8 cellular contexts compared by ENCODE assay signal in genomic region chr12:89352242-89352491, GRCh38.
DNase-seq lines count a peak whose midpoint lies in the region; ATAC-seq and TF ChIP-seq lines count a peak whose summit lies in the region.

No MANE protein-coding gene starts in this region.

- H3K27me3 ChIP-seq in iPS DF 6.9 (ENCODE audit: control insufficient read depth, insufficient read depth, low read length), result peaks cover 20% of the 10 kb centered on the region; the same call in 1 of the 2 replicates

- no peak overlapping the region for H3K27ac ChIP-seq in iPS DF 6.9 (ENCODE audit: low read length)

- peak overlapping the region; percentile 91 to 94 for H3K27ac Mint-ChIP-seq in stimulated activated naive CD8-positive, alpha-beta T cell treated with anti-CD3 and anti-CD28 coated beads, Interleukin-15, amount 100 ng/mL, for 72 hours

- no peaks in the 10 kb centered on the region for H3K9me3 Mint-ChIP-seq in stimulated activated naive CD8-positive, alpha-beta T cell treated with anti-CD3 and anti-CD28 coated beads, Interleukin-15, amount 100 ng/mL, for 72 hours

- H3K4me3 ChIP-seq in WI38 (ENCODE audit: low read depth, low read length) (peak overlapping the region; percentile 98), iPS DF 6.9 (ENCODE audit: low read length) (peak overlapping the region; percentile 57; the same call in 1 of the 2 replicates)

- peaks cover 44% of the 10 kb centered on the region for H3K4me1 Mint-ChIP-seq in stimulated activated naive CD8-positive, alpha-beta T cell treated with anti-CD3 and anti-CD28 coated beads, Interleukin-15, amount 100 ng/mL, for 72 hours

- peak overlapping the region; percentile 82 to 96 for H3K4me3 Mint-ChIP-seq in stimulated activated naive CD8-positive, alpha-beta T cell treated with anti-CD3 and anti-CD28 coated beads, Interleukin-15, amount 100 ng/mL, for 72 hours

- ATAC-seq in stimulated activated naive CD8-positive, alpha-beta T cell treated with anti-CD3 and anti-CD28 coated beads, Interleukin-15, amount 100 ng/mL, for 72 hours, result no peak
- no peak for ATAC-seq in GM21723 (IDR thresholded peaks at IDR 0.05; ENCODE audit: unreplicated experiment)
- ATAC-seq in GM19467 (IDR thresholded peaks at IDR 0.05; ENCODE audit: unreplicated experiment), result no peak

- TF ChIP-seq POLR2A in erythroblast (IDR thresholded peaks at IDR 0.05; ENCODE audit: low read length), result no peak

- no peak for TF ChIP-seq CTCF in WI38 (IDR thresholded peaks at IDR 0.05; ENCODE audit: low read depth, low read length)

- peaks cover 4% of the 10 kb centered on the region; the same call in 1 of the 2 replicates for H3K4me1 ChIP-seq in iPS DF 6.9 (ENCODE audit: control insufficient read depth, insufficient read depth, low read length)

- DNase-seq in NCI-H446 (lab: John Stamatoyannopoulos, UW) (peak; percentile 68 to 78), NCI-H446 treated with DMSO at 0.1 percent for 48 hours (lab: John Stamatoyannopoulos, UW) (no peak), iPS DF 6.9 (ENCODE audit: low read depth, low spot score) (no peak), erythroblast (lab: John Stamatoyannopoulos, UW) (no peak)
- peak in 1 of 2 donors; percentile 62 for DNase-seq in stimulated activated naive CD8-positive, alpha-beta T cell treated with anti-CD3 and anti-CD28 coated beads, Interleukin-15, amount 100 ng/mL, for 72 hours

- peaks cover 38% of the 10 kb centered on the region for H3K27me3 Mint-ChIP-seq in stimulated activated naive CD8-positive, alpha-beta T cell treated with anti-CD3 and anti-CD28 coated beads, Interleukin-15, amount 100 ng/mL, for 72 hours

- no peaks in the 10 kb centered on the region for H3K36me3 ChIP-seq in iPS DF 6.9 (ENCODE audit: control insufficient read depth, insufficient read depth, low read length)

- H3K9me3 ChIP-seq in iPS DF 6.9 (ENCODE audit: control insufficient read depth, insufficient read depth, low read length), result no peaks in the 10 kb centered on the region

- WGBS in iPS DF 6.9 (ENCODE audit: insufficient coverage, insufficient read length), result no CpG with 5 or more reads among the region's 10 CpGs

Comparison
In these comparisons a context has a peak if more than half of its experiments do, and no peak if none do; other contexts are left out.
1. DNase-seq: peak in NCI-H446 (2 of 2); none in NCI-H446 treated with DMSO at 0.1 percent for 48 hours (single experiment), iPS DF 6.9 (single experiment) and erythroblast (0 of 2).